Comparison of ENCODE assay signal across 16 cellular contexts in the genomic region with DNA sequence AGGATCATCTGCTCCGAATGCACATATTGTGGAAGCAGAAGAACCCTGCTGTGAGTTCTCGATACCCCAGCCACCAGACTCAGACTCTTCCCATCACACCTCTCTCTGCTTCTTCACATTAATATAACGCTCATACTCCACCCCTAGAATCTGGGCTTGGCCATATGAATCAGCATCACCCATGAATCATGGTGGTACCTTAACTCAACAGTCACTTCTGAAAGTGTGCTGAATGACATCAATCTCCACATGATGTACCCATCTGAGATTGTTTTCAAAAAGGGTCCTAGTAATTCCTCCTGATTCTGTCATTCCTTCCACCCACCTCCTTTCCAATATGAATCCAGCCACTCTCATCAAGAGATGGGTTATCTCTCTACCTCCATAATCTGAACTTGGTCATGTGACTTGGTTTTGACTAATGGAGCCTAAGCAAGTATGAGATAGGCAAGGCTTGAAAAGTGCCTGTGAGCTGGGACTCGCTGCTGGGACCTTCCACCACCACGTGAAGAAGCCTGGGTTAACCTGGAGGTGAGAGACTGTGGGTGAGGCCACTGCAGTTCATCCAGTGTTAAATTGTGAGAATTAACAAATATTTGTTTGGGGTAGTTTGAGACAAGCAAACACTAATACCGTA. TPM values are rescaled to one million over a fixed set of nuclear protein-coding genes. Genes with fewer than 3 reads are reported as not detected.
DNase-seq lines count a peak whose midpoint lies in the region; ATAC-seq and TF ChIP-seq lines count a peak whose summit lies in the region.
"Had no signal": no experiment of that assay in that cellular context is flagged by ENCODE, and none has a peak within 500 bp of the region (broad histone marks: within the 10 kb centered on the region; RNA-seq: fewer than 3 reads in every experiment).

No MANE protein-coding gene starts in this region.

- no peaks in the 10 kb centered on the region for H3K27me3 Mint-ChIP-seq in WTC11 (ENCODE audit: low read depth)
- no peaks in the 10 kb centered on the region for H3K27me3 Mint-ChIP-seq in naive thymus-derived CD4-positive, alpha-beta T cell

- H3K9me3 ChIP-seq in subcutaneous abdominal adipose tissue (ENCODE audit: control insufficient read depth in 5 of 5, low read length in 5 of 5): no peaks in the 10 kb centered on the region
- H3K9me3 ChIP-seq in thyroid gland: no peaks in the 10 kb centered on the region
- H3K9me3 ChIP-seq in naive thymus-derived CD4-positive, alpha-beta T cell (ENCODE audit: control insufficient read depth in 2 of 3, low read length in 3 of 3): no peaks in the 10 kb centered on the region
- H3K9me3 ChIP-seq: BLaER1 treated with 17β-estradiol and CSF1 and Interleukin-3, amounts not matched to agents 10 nM and 100 nM had no signal

- H3K36me3 ChIP-seq in subcutaneous abdominal adipose tissue (ENCODE audit: control insufficient read depth in 5 of 5, insufficient read depth in 5 of 5, low read length in 5 of 5): peaks cover 22 to 64% (median 50%) of the 10 kb centered on the region in 5 donors
- H3K36me3 ChIP-seq in thyroid gland: peaks cover 28 to 29% of the 10 kb centered on the region in 2 donors
- peaks cover 0 to 24% (median 7%) of the 10 kb centered on the region in 3 experiments for H3K36me3 ChIP-seq in naive thymus-derived CD4-positive, alpha-beta T cell (ENCODE audit: control insufficient read depth in 2 of 3, insufficient read depth in 3 of 3, low read length in 3 of 3)

- H3K4me3 ChIP-seq in subcutaneous abdominal adipose tissue (ENCODE audit: low read depth in 1 of 5, low read length in 5 of 5) (no peak overlapping the region), thyroid gland (replicated peaks in 1 of 3) (no peak overlapping the region)
- H3K4me3 ChIP-seq in naive thymus-derived CD4-positive, alpha-beta T cell (ENCODE audit: low read length): no peak overlapping the region
- H3K4me3 ChIP-seq: BLaER1 treated with 17β-estradiol and CSF1 and Interleukin-3, amounts not matched to agents 10 nM and 100 nM had no signal

- whole genome bisulfite sequencing in thyroid gland, 2 donors: 93 to 96% methylated on average over 6 of the region's 6 CpGs

- POLR2A ChIA-PET in WTC11 (lab: Charles Lee): no interaction called here
- POLR2A ChIA-PET in naive thymus-derived CD4-positive, alpha-beta T cell (lab: Charles Lee): interaction anchor here (1.3 kb wide), 1 partner anchor 25 kb away, joined by 4 read pairs; no protein-coding TSS in a partner anchor

- H3K4me1 ChIP-seq in foreskin keratinocyte (peaks cover 21% of the 10 kb centered on the region), subcutaneous abdominal adipose tissue (ENCODE audit: control insufficient read depth in 5 of 5, insufficient read depth in 5 of 5, low read length in 5 of 5) (peaks cover 7 to 71% (median 63%) of the 10 kb centered on the region in 5 donors), thyroid gland (peaks cover 36 to 38% of the 10 kb centered on the region in 2 donors)
- peaks cover 0 to 16% of the 10 kb centered on the region in 2 donors for H3K4me1 ChIP-seq in naive thymus-derived CD4-positive, alpha-beta T cell (ENCODE audit: control insufficient read depth in 2 of 2, insufficient read depth in 2 of 2, low read length in 2 of 2)

- peak overlapping the region; percentile 91 for H3K27ac Mint-ChIP-seq in WTC11
- peak overlapping the region in 2 of 9 donors; percentile 3 to 64 for H3K27ac Mint-ChIP-seq in naive thymus-derived CD4-positive, alpha-beta T cell

- intact Hi-C loops in thyroid gland (cut with DNase I): no loop called here
- intact Hi-C loops in naive thymus-derived CD4-positive, alpha-beta T cell (cut with micrococcal nuclease): no loop called here

- ATAC-seq in WTC11 (no peak), foreskin keratinocyte (peak; percentile 73), HG02981 (IDR thresholded peaks at IDR 0.05; ENCODE audit: unreplicated experiment) (no peak)
- ATAC-seq in naive thymus-derived CD4-positive, alpha-beta T cell: no peak

- no peak for TF ChIP-seq POLR2A in thyroid gland (IDR thresholded peaks at IDR 0.05)

- TF ChIP-seq CTCF in WTC11 (IDR thresholded peaks at IDR 0.05): no peak
- no peak for TF ChIP-seq CTCF in foreskin keratinocyte (conservative IDR thresholded peaks at IDR 0.05)
- TF ChIP-seq CTCF in thyroid gland (IDR thresholded peaks at IDR 0.05): no peak

- no peak overlapping the region for H3K9ac ChIP-seq in subcutaneous abdominal adipose tissue (ENCODE audit: low read length in 5 of 5)
- H3K9ac ChIP-seq: BLaER1 treated with 17β-estradiol and CSF1 and Interleukin-3, amounts not matched to agents 10 nM and 100 nM had no signal

- H3K4me3 Mint-ChIP-seq in WTC11: no peak overlapping the region
- peak overlapping the region in 1 of 10 donors; percentile 61 for H3K4me3 Mint-ChIP-seq in naive thymus-derived CD4-positive, alpha-beta T cell

- no peaks in the 10 kb centered on the region for H3K27me3 ChIP-seq in foreskin keratinocyte
- H3K27me3 ChIP-seq in subcutaneous abdominal adipose tissue (ENCODE audit: control insufficient read depth in 5 of 5, insufficient read depth in 4 of 5, low read length in 5 of 5): no peaks in the 10 kb centered on the region
- no peaks in the 10 kb centered on the region for H3K27me3 ChIP-seq in thyroid gland
- H3K27me3 ChIP-seq in naive thymus-derived CD4-positive, alpha-beta T cell (ENCODE audit: control insufficient read depth in 2 of 2, insufficient read depth in 2 of 2, low read length in 2 of 2): no peaks in the 10 kb centered on the region
- H3K27me3 ChIP-seq: BLaER1 treated with 17β-estradiol and CSF1 and Interleukin-3, amounts not matched to agents 10 nM and 100 nM had no signal

- H3K9me3 Mint-ChIP-seq in WTC11: no peaks in the 10 kb centered on the region
- no peaks in the 10 kb centered on the region for H3K9me3 Mint-ChIP-seq in naive thymus-derived CD4-positive, alpha-beta T cell

- peaks cover 72% of the 10 kb centered on the region for H3K36me3 Mint-ChIP-seq in WTC11
- peaks cover 24 to 53% (median 38%) of the 10 kb centered on the region in 5 donors for H3K36me3 Mint-ChIP-seq in naive thymus-derived CD4-positive, alpha-beta T cell

- H3K4me1 Mint-ChIP-seq in WTC11: peaks cover 54% of the 10 kb centered on the region
- H3K4me1 Mint-ChIP-seq in naive thymus-derived CD4-positive, alpha-beta T cell: peaks cover 56 to 83% (median 69%) of the 10 kb centered on the region in 7 donors

- DNase-seq in stimulated activated CD4-positive, alpha-beta T cell treated with anti-CD3 and anti-CD28 coated beads, Interleukin-15, amount 100 ng/mL, for 24 hours: peak; percentile 32
- DNase-seq in stimulated activated CD4-positive, alpha-beta T cell treated with anti-CD3 and anti-CD28 coated beads, Interleukin-4, amount 100 ng/mL, for 1 hour: no peak
- DNase-seq in WTC11 (ENCODE audit: low spot score) (no peak), foreskin keratinocyte (peak in 1 of 2 donors; percentile 61), thyroid gland (no peak)
- no peak for DNase-seq in naive thymus-derived CD4-positive, alpha-beta T cell
- DNase-seq: DMS79; effector memory CD4-positive, alpha-beta T cell; Karpas-422; NCI-H1694 treated with DMSO at 0.1 percent for 48 hours; NCI-H524 treated with DMSO at 0.1 percent for 48 hours; SHP77; stimulated activated naive CD4-positive, alpha-beta T cell had no signal

- CTCF ChIA-PET in WTC11 (lab: Charles Lee): no interaction called here
- CTCF ChIA-PET in naive thymus-derived CD4-positive, alpha-beta T cell (lab: Charles Lee): no interaction called here

- H3K27ac ChIP-seq in foreskin keratinocyte (peak overlapping the region; percentile 29), subcutaneous abdominal adipose tissue (ENCODE audit: low read depth, low read length) (peak overlapping the region; percentile 94), thyroid gland (no peak overlapping the region)
- no peak overlapping the region for H3K27ac ChIP-seq in naive thymus-derived CD4-positive, alpha-beta T cell (ENCODE audit: low read depth, low read length)
- H3K27ac ChIP-seq: BLaER1 treated with 17β-estradiol and CSF1 and Interleukin-3, amounts not matched to agents 10 nM and 100 nM had no signal

TF ChIP-seq in WTC11, 78 proteins besides CTCF, POLR2A, EP300 and RAD21:
- TF ChIP-seq, protein P1, sequence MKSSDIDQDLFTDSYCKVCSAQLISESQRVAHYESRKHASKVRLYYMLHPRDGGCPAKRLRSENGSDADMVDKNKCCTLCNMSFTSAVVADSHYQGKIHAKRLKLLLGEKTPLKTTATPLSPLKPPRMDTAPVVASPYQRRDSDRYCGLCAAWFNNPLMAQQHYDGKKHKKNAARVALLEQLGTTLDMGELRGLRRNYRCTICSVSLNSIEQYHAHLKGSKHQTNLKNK (CRISPR knock-in tag; IDR thresholded peaks at IDR 0.05): no peak
- TF ChIP-seq, protein P2, sequence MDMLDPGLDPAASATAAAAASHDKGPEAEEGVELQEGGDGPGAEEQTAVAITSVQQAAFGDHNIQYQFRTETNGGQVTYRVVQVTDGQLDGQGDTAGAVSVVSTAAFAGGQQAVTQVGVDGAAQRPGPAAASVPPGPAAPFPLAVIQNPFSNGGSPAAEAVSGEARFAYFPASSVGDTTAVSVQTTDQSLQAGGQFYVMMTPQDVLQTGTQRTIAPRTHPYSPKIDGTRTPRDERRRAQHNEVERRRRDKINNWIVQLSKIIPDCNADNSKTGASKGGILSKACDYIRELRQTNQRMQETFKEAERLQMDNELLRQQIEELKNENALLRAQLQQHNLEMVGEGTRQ (CRISPR knock-in tag; IDR thresholded peaks at IDR 0.05): 0 out of 2 replicates have a peak, but pooled peaks have one; percentile 23
- TF ChIP-seq NFATC4 (CRISPR knock-in tag; IDR thresholded peaks at IDR 0.05): no peak

RNA-seq across cellular contexts. Expression of a gene that starts 15.4 kb away (rescaled TPM):
- total RNA-seq in WTC11 (2021) (192 to 201 TPM (median 200 TPM) in 3 replicates), foreskin keratinocyte (195 and 216 TPM in 2 replicates), thyroid gland (10 to 100 TPM; 37.4 to 43.4 (median 41.4) TPM)
- polyA plus RNA-seq in foreskin keratinocyte: 70.5 and 89.6 TPM in 2 replicates
- total RNA-seq in naive thymus-derived CD4-positive, alpha-beta T cell: 10 to 100 TPM; 27.7 to 98.3 (median 39.6) TPM
- 1 to 10 TPM; 1.4 to 1.6 TPM for polyA plus RNA-seq in naive thymus-derived CD4-positive, alpha-beta T cell

RNA-seq across cellular contexts. Expression of a gene that starts 40.9 kb away (rescaled TPM):
- total RNA-seq in WTC11 (2021) (202 to 299 TPM (median 285 TPM) in 3 replicates), foreskin keratinocyte (204 and 286 TPM in 2 replicates), thyroid gland (100 to 1,000 TPM; 388 to 879 (median 551) TPM)
- 502 and 562 TPM in 2 replicates for polyA plus RNA-seq in foreskin keratinocyte
- 10 to 100 TPM; 26.3 to 47.2 (median 40.5) TPM for total RNA-seq in naive thymus-derived CD4-positive, alpha-beta T cell
- polyA plus RNA-seq in naive thymus-derived CD4-positive, alpha-beta T cell: 10 to 100 TPM; 68.6 to 93.5 TPM

Comparison
In these comparisons a context has a peak if more than half of its experiments do, and no peak if none do; other contexts are left out.
1. H3K27ac ChIP-seq: peak in foreskin keratinocyte (single experiment) and subcutaneous abdominal adipose tissue (single experiment); none in thyroid gland (0 of 3) and naive thymus-derived CD4-positive, alpha-beta T cell (single experiment).